In genomic region chr20:9100721-9101120, GRCh38 we compare ENCODE assay signal across 18 cellular contexts. TPM values are rescaled to one million over a fixed set of nuclear protein-coding genes. Genes with fewer than 3 reads are reported as not detected.
A peak's percentile ranks its signal among the peaks of the same experiment; 100 is the strongest.
DNase-seq lines count a peak whose midpoint lies in the region; ATAC-seq and TF ChIP-seq lines count a peak whose summit lies in the region.
"Had no signal": no experiment of that assay in that cellular context is flagged by ENCODE, and none has a peak within 500 bp of the region (broad histone marks: within the 10 kb centered on the region; RNA-seq: fewer than 3 reads in every experiment).

No MANE protein-coding gene starts in this region.

- peak overlapping the region; percentile 34 for H3K27ac Mint-ChIP-seq in nephron progenitor cell
- H3K27ac Mint-ChIP-seq: CD4-positive, CD25-positive, alpha-beta regulatory T cell; CD8-positive, alpha-beta memory T cell had no signal

- no peak for TF ChIP-seq CTCF in nephron progenitor cell (IDR thresholded peaks at IDR 0.05)

- H3K36me3 Mint-ChIP-seq in nephron progenitor cell (ENCODE audit: low read depth) = peaks cover 17% of the 10 kb centered on the region
- H3K36me3 Mint-ChIP-seq: CD4-positive, CD25-positive, alpha-beta regulatory T cell; CD8-positive, alpha-beta memory T cell had no signal

- H3K4me3 Mint-ChIP-seq in nephron progenitor cell = no peak overlapping the region
- H3K4me3 Mint-ChIP-seq: CD4-positive, CD25-positive, alpha-beta regulatory T cell; CD8-positive, alpha-beta memory T cell had no signal

- no peak for ATAC-seq in HG02763 (IDR thresholded peaks at IDR 0.05; ENCODE audit: unreplicated experiment)
- ATAC-seq in HG03521 (IDR thresholded peaks at IDR 0.05; ENCODE audit: unreplicated experiment) = no peak
- ATAC-seq: HCT116 had no signal

- H3K27me3 Mint-ChIP-seq in nephron progenitor cell (ENCODE audit: low read depth, poor library complexity) = no peaks in the 10 kb centered on the region
- H3K27me3 Mint-ChIP-seq: CD4-positive, CD25-positive, alpha-beta regulatory T cell; CD8-positive, alpha-beta memory T cell had no signal

- H3K9me3 Mint-ChIP-seq in nephron progenitor cell = no peaks in the 10 kb centered on the region

- in situ Hi-C loops in G401 (cut with HindIII; ENCODE audit: low sequenced_read_pairs) = no loop called here

- H3K4me1 Mint-ChIP-seq in nephron progenitor cell = peaks cover 16% of the 10 kb centered on the region
- H3K4me1 Mint-ChIP-seq: CD4-positive, CD25-positive, alpha-beta regulatory T cell; CD8-positive, alpha-beta memory T cell had no signal

- DNase-seq in G401 (ENCODE audit: low spot score) = peak; percentile 47
- peak; percentile 40 for DNase-seq in NCI-H1694 (lab: John Stamatoyannopoulos, UW)
- DNase-seq in NCI-H524 (lab: John Stamatoyannopoulos, UW) = peak; percentile 87 to 94
- no peak for DNase-seq in nephron progenitor cell
- no peak for DNase-seq in NCI-H748 (lab: John Stamatoyannopoulos, UW; ENCODE audit: unreplicated experiment)
- DNase-seq: BE2C; C1 segment of cervical spinal cord; CD4-positive, CD25-positive, alpha-beta regulatory T cell; CD8-positive, alpha-beta memory T cell; COR-L47; DMS153; DMS79; GF-D8; GOT3; H7 had no signal

RNA-seq across cellular contexts. Expression of gene PLCB4, which starts 31.8 kb away (rescaled TPM):
- 2.4 and 10.3 TPM in 2 replicates for total RNA-seq in G401 (2014; rRNA removed; shearing (Covaris generic))
- total RNA-seq: CD8-positive, alpha-beta memory T cell had no signal

Comparison
In these comparisons a context has a peak if more than half of its experiments do, and no peak if none do; other contexts are left out.
1. DNase-seq: peak in G401 (single experiment), NCI-H1694 (single experiment) and NCI-H524 (2 of 2); none in nephron progenitor cell (single experiment) and NCI-H748 (single experiment).